ENCODE assay signal across 6 cellular contexts in the genomic region with DNA sequence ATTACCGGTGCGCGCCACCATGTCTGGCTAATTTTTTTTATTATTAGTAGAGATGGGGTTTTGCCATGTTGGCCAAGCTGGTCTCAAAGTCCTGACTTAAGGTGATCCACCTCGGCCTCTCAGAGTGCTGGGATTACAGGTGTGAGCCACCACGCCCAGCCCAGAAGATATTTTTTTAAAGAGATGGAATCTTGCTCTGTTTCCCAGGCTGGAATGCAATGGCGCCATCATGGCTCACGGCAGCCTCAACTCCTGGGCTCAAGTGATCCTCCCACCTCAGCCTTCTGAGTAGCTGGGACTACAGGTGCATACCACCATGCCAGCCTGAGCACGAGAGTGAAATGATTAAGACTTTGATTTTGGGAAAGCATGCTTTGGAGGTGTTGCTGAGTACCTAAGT. TPM values are rescaled to one million over a fixed set of nuclear protein-coding genes. Genes with fewer than 3 reads are reported as not detected.
A peak's percentile ranks its signal among the peaks of the same experiment; 100 is the strongest.
DNase-seq lines count a peak whose midpoint lies in the region; ATAC-seq and TF ChIP-seq lines count a peak whose summit lies in the region.
"Not testable (repeated sequence)": the region's sequence is repeated elsewhere in the genome, so short reads cannot be mapped to it uniquely, and the experiment has no call there.

No MANE protein-coding gene starts in this region.

- H4K20me1 ChIP-seq in PC-9 (ENCODE audit: insufficient read depth), result peaks cover 48% of the 10 kb centered on the region

- 92 to 97% (median 94%) methylated on average over 8 of the region's 8 CpGs for WGBS in psoas muscle, 3 donors

- H3K4me3 ChIP-seq in PC-9, left ventricle myocardium inferior, psoas muscle: not testable (repeated sequence)

- H3K4me3 Mint-ChIP-seq in activated CD4-positive, alpha-beta T cell treated with anti-CD3 and anti-CD28 coated beads, Interleukin-2, amount 10 ng/mL, durations not matched to agents 24 days and 14 days; activated T-cell treated with anti-CD3 and anti-CD28 coated beads, Interleukin-2, amount 50 U/mL, for 72 hours; activated naive CD8-positive, alpha-beta T cell treated with anti-CD3 and anti-CD28 coated beads, Interleukin-2, amount 10 ng/mL, durations not matched to agents 7 days and 5 days: not testable (repeated sequence)

- POLR2A ChIA-PET in PC-9 (lab: Charles Lee; ENCODE audit: unreplicated experiment), result not testable (repeated sequence)
- POLR2A ChIA-PET in activated naive CD8-positive, alpha-beta T cell treated with anti-CD3 and anti-CD28 coated beads, Interleukin-2, amount 10 ng/mL, durations not matched to agents 7 days and 5 days (lab: Charles Lee), result interaction anchor here (1.0 kb wide), 1 partner anchor 174 kb away, joined by 4 read pairs; the partner anchor contains the start of gene RHBDD2

- TF ChIP-seq CTCF in PC-9 (conservative IDR thresholded peaks at IDR 0.05); left ventricle myocardium inferior (IDR thresholded peaks at IDR 0.05; ENCODE audit: borderline replicate concordance); psoas muscle (IDR thresholded peaks at IDR 0.05): not testable (repeated sequence)

- not testable (repeated sequence) for BruUV-seq in PC-9 (replicated peaks; lab: Mats Ljungman, UMichigan)

- not testable (repeated sequence) for H3K27me3 ChIP-seq in PC-9 (ENCODE audit: insufficient read depth, low read depth); left ventricle myocardium inferior (ENCODE audit: low read depth); psoas muscle (ENCODE audit: insufficient read depth in 3 of 3, low read length in 2 of 3)

- CTCF ChIA-PET in PC-9 (lab: Charles Lee), result not testable (repeated sequence)

- intact Hi-C loops in PC-9 (cut with micrococcal nuclease; ENCODE audit: unreplicated experiment); left ventricle myocardium inferior (cut with micrococcal nuclease); psoas muscle (cut with DNase I): not testable (repeated sequence)
- intact Hi-C loops in activated CD4-positive, alpha-beta T cell treated with anti-CD3 and anti-CD28 coated beads, Interleukin-2, amount 10 ng/mL, durations not matched to agents 24 days and 14 days (cut with micrococcal nuclease), result loop anchor here (10.0 kb wide), 1 partner anchor 302 kb away; the partner anchor contains the start of gene YWHAG

- peaks cover 24% of the 10 kb centered on the region for H3K4me1 Mint-ChIP-seq in activated CD4-positive, alpha-beta T cell treated with anti-CD3 and anti-CD28 coated beads, Interleukin-2, amount 10 ng/mL, durations not matched to agents 24 days and 14 days
- H3K4me1 Mint-ChIP-seq in activated T-cell treated with anti-CD3 and anti-CD28 coated beads, Interleukin-2, amount 50 U/mL, for 72 hours (ENCODE audit: low read depth), result peaks cover 37% of the 10 kb centered on the region
- peaks cover 22% of the 10 kb centered on the region for H3K4me1 Mint-ChIP-seq in activated naive CD8-positive, alpha-beta T cell treated with anti-CD3 and anti-CD28 coated beads, Interleukin-2, amount 10 ng/mL, durations not matched to agents 7 days and 5 days

- peaks cover 63% of the 10 kb centered on the region for H3F3A ChIP-seq in PC-9 (ENCODE audit: insufficient read depth, low read depth)

- not testable (repeated sequence) for H3K4me2 ChIP-seq in PC-9

- peaks cover 52% of the 10 kb centered on the region for H3K36me3 Mint-ChIP-seq in activated CD4-positive, alpha-beta T cell treated with anti-CD3 and anti-CD28 coated beads, Interleukin-2, amount 10 ng/mL, durations not matched to agents 24 days and 14 days (ENCODE audit: low read depth)
- H3K36me3 Mint-ChIP-seq in activated T-cell treated with anti-CD3 and anti-CD28 coated beads, Interleukin-2, amount 50 U/mL, for 72 hours (ENCODE audit: insufficient read depth in 2 of 2), result peaks cover 12 to 13% of the 10 kb centered on the region in 2 donors
- peaks cover 21% of the 10 kb centered on the region for H3K36me3 Mint-ChIP-seq in activated naive CD8-positive, alpha-beta T cell treated with anti-CD3 and anti-CD28 coated beads, Interleukin-2, amount 10 ng/mL, durations not matched to agents 7 days and 5 days

- not testable (repeated sequence) for H3K9me3 ChIP-seq in PC-9 (ENCODE audit: insufficient read depth, low read depth); left ventricle myocardium inferior (replicated peaks); psoas muscle

- not testable (repeated sequence) for H3K27me3 Mint-ChIP-seq in activated CD4-positive, alpha-beta T cell treated with anti-CD3 and anti-CD28 coated beads, Interleukin-2, amount 10 ng/mL, durations not matched to agents 24 days and 14 days; activated T-cell treated with anti-CD3 and anti-CD28 coated beads, Interleukin-2, amount 50 U/mL, for 72 hours (ENCODE audit: low read depth); activated naive CD8-positive, alpha-beta T cell treated with anti-CD3 and anti-CD28 coated beads, Interleukin-2, amount 10 ng/mL, durations not matched to agents 7 days and 5 days

- H3K27ac Mint-ChIP-seq in activated CD4-positive, alpha-beta T cell treated with anti-CD3 and anti-CD28 coated beads, Interleukin-2, amount 10 ng/mL, durations not matched to agents 24 days and 14 days, result peak overlapping the region; percentile 8
- peak overlapping the region; percentile 34 for H3K27ac Mint-ChIP-seq in activated T-cell treated with anti-CD3 and anti-CD28 coated beads, Interleukin-2, amount 50 U/mL, for 72 hours
- H3K27ac Mint-ChIP-seq in activated naive CD8-positive, alpha-beta T cell treated with anti-CD3 and anti-CD28 coated beads, Interleukin-2, amount 10 ng/mL, durations not matched to agents 7 days and 5 days, result peak overlapping the region; percentile 26

- not testable (repeated sequence) for H3K9me3 Mint-ChIP-seq in activated CD4-positive, alpha-beta T cell treated with anti-CD3 and anti-CD28 coated beads, Interleukin-2, amount 10 ng/mL, durations not matched to agents 24 days and 14 days; activated T-cell treated with anti-CD3 and anti-CD28 coated beads, Interleukin-2, amount 50 U/mL, for 72 hours; activated naive CD8-positive, alpha-beta T cell treated with anti-CD3 and anti-CD28 coated beads, Interleukin-2, amount 10 ng/mL, durations not matched to agents 7 days and 5 days

- not testable (repeated sequence) for H2AFZ ChIP-seq in PC-9

- not testable (repeated sequence) for H3K9me2 ChIP-seq in PC-9 (ENCODE audit: insufficient read depth)

- H3K79me2 ChIP-seq in PC-9 (ENCODE audit: low read depth), result peaks cover 85% of the 10 kb centered on the region

- H3K36me3 ChIP-seq in PC-9 (ENCODE audit: low read depth) (peaks cover 23% of the 10 kb centered on the region), left ventricle myocardium inferior (peaks cover 41% of the 10 kb centered on the region), psoas muscle (ENCODE audit: insufficient read depth in 1 of 2, low read depth in 1 of 2) (peaks cover 5 to 45% of the 10 kb centered on the region in 2 donors)

- H3K4me1 ChIP-seq in PC-9 (replicated peaks; ENCODE audit: insufficient read depth) (peaks cover 35% of the 10 kb centered on the region), left ventricle myocardium inferior (peaks cover 91% of the 10 kb centered on the region), psoas muscle (peaks cover 50% of the 10 kb centered on the region)

- DNase-seq in PC-9; activated CD4-positive, alpha-beta T cell treated with anti-CD3 and anti-CD28 coated beads, Interleukin-2, amount 10 ng/mL, durations not matched to agents 24 days and 14 days; activated T-cell treated with anti-CD3 and anti-CD28 coated beads, Interleukin-2, amount 50 U/mL, for 72 hours; activated naive CD8-positive, alpha-beta T cell treated with anti-CD3 and anti-CD28 coated beads, Interleukin-2, amount 10 ng/mL, durations not matched to agents 7 days and 5 days; left ventricle myocardium inferior; psoas muscle: not testable (repeated sequence)

- 0 out of 2 replicates have a peak overlapping the region, but pooled peaks have one; percentile 5 for H3K27ac ChIP-seq in PC-9
- peak overlapping the region; percentile 25 for H3K27ac ChIP-seq in left ventricle myocardium inferior (replicated peaks)
- peak overlapping the region; percentile 51 for H3K27ac ChIP-seq in psoas muscle

- not testable (repeated sequence) for ATAC-seq in activated T-cell treated with anti-CD3 and anti-CD28 coated beads, Interleukin-2, amount 50 U/mL, for 72 hours (replicated peaks in 1 of 2); activated naive CD8-positive, alpha-beta T cell treated with anti-CD3 and anti-CD28 coated beads, Interleukin-2, amount 10 ng/mL, durations not matched to agents 7 days and 5 days (ENCODE audit: low read depth); psoas muscle

RNA-seq across cellular contexts. Expression of gene MDH2, which starts 4.8 kb away (rescaled TPM):
- total RNA-seq in PC-9 (2021), result 319 and 328 TPM in 2 replicates
- total RNA-seq in activated CD4-positive, alpha-beta T cell treated with anti-CD3 and anti-CD28 coated beads, Interleukin-2, amount 10 ng/mL, durations not matched to agents 24 days and 14 days, result 291 and 293 TPM in 2 replicates
- 100 to 1,000 TPM; 162 to 170 TPM for total RNA-seq in activated T-cell treated with anti-CD3 and anti-CD28 coated beads, Interleukin-2, amount 50 U/mL, for 72 hours
- 100 to 1,000 TPM; 132 to 137 TPM for total RNA-seq in activated naive CD8-positive, alpha-beta T cell treated with anti-CD3 and anti-CD28 coated beads, Interleukin-2, amount 10 ng/mL, durations not matched to agents 7 days and 5 days
- 507 TPM for total RNA-seq in left ventricle myocardium inferior
- total RNA-seq in psoas muscle, result 100 to 1,000 TPM; 483 to 621 (median 527) TPM
- 100 to 1,000 TPM; 385 to 453 (median 396) TPM for polyA plus RNA-seq in psoas muscle

RNA-seq across cellular contexts. Expression of gene STYXL1, which starts 4.9 kb away (rescaled TPM):
- 77.7 and 98.2 TPM in 2 replicates for total RNA-seq in PC-9 (2021)
- 30.9 and 33.6 TPM in 2 replicates for total RNA-seq in activated CD4-positive, alpha-beta T cell treated with anti-CD3 and anti-CD28 coated beads, Interleukin-2, amount 10 ng/mL, durations not matched to agents 24 days and 14 days
- total RNA-seq in activated T-cell treated with anti-CD3 and anti-CD28 coated beads, Interleukin-2, amount 50 U/mL, for 72 hours, result 10 to 100 TPM; 52.0 to 54.6 TPM
- total RNA-seq in activated naive CD8-positive, alpha-beta T cell treated with anti-CD3 and anti-CD28 coated beads, Interleukin-2, amount 10 ng/mL, durations not matched to agents 7 days and 5 days, result 10 to 100 TPM; 28.7 to 30.3 TPM
- total RNA-seq in left ventricle myocardium inferior, result 22.2 TPM
- 10 to 100 TPM in 3 of 4 donors, 1 to 10 TPM in 1; 6.6 to 42.3 (median 14.1) TPM for total RNA-seq in psoas muscle
- polyA plus RNA-seq in psoas muscle, result 10 to 100 TPM in 2 of 3 donors, 1 to 10 TPM in 1; 9.5 to 67.5 (median 39.9) TPM

RNA-seq across cellular contexts. Expression of gene TMEM120A, which starts 58.3 kb away (rescaled TPM):
- 26.9 and 27.0 TPM in 2 replicates for total RNA-seq in PC-9 (2021)
- total RNA-seq in activated CD4-positive, alpha-beta T cell treated with anti-CD3 and anti-CD28 coated beads, Interleukin-2, amount 10 ng/mL, durations not matched to agents 24 days and 14 days, result 36.1 and 38.2 TPM in 2 replicates
- total RNA-seq in activated T-cell treated with anti-CD3 and anti-CD28 coated beads, Interleukin-2, amount 50 U/mL, for 72 hours, result 10 to 100 TPM; 23.5 to 25.4 TPM
- 10 to 100 TPM; 25.5 to 27.7 TPM for total RNA-seq in activated naive CD8-positive, alpha-beta T cell treated with anti-CD3 and anti-CD28 coated beads, Interleukin-2, amount 10 ng/mL, durations not matched to agents 7 days and 5 days
- 163 TPM for total RNA-seq in left ventricle myocardium inferior
- 100 to 1,000 TPM in 1 of 4 donors, 10 to 100 TPM in 3; 70.1 to 103 (median 87.1) TPM for total RNA-seq in psoas muscle
- 100 to 1,000 TPM; 106 to 185 (median 107) TPM for polyA plus RNA-seq in psoas muscle
